In genomic region chr14:69090187-69090789, GRCh38 we compare ENCODE assay signal across 8 cellular contexts.
DNase-seq lines count a peak whose midpoint lies in the region; ATAC-seq, FAIRE-seq and TF ChIP-seq lines count a peak whose summit lies in the region.

No MANE protein-coding gene starts in this region.

- H3K36me3 Mint-ChIP-seq in activated T-cell treated with anti-CD3 and anti-CD28 coated beads, Interleukin-2, amount 50 U/mL, for 4 hours (ENCODE audit: insufficient read depth): peaks cover 32% of the 10 kb centered on the region
- H3K36me3 Mint-ChIP-seq in activated naive CD4-positive, alpha-beta T cell treated with anti-CD3 and anti-CD28 coated beads, Interleukin-2, amount 50 U/mL, for 72 hours: peaks cover 0 to 5% of the 10 kb centered on the region in 2 donors

- H3K27ac Mint-ChIP-seq in activated naive CD4-positive, alpha-beta T cell treated with anti-CD3 and anti-CD28 coated beads, Interleukin-2, amount 50 U/mL, for 72 hours: no peak overlapping the region

- peaks cover 6% of the 10 kb centered on the region for H3K4me1 Mint-ChIP-seq in activated T-cell treated with anti-CD3 and anti-CD28 coated beads, Interleukin-2, amount 50 U/mL, for 4 hours (ENCODE audit: low read depth)

- peak; percentile 62 for TF ChIP-seq CTCF in kidney (IDR thresholded peaks at IDR 0.05; ENCODE audit: borderline replicate concordance, extremely low read depth, insufficient read depth)
- TF ChIP-seq CTCF in tibial artery (IDR thresholded peaks at IDR 0.05): peak; percentile 52 to 60

- intact Hi-C loops in kidney (cut with DNase I): no loop called here
- intact Hi-C loops in tibial artery (cut with DNase I; ENCODE audit: low total_unique reads): no loop called here

- no peak for FAIRE-seq in kidney (lab: Jason Lieb, UNC)

- DNase-seq in activated T-cell treated with anti-CD3 and anti-CD28 coated beads, Interleukin-2, amount 50 U/mL, for 4 hours: peak; percentile 24
- DNase-seq in activated T-cell treated with anti-CD3 and anti-CD28 coated beads, Interleukin-2, amount 50 U/mL, for 1 hour: no peak
- DNase-seq in NCI-H1105 (lab: John Stamatoyannopoulos, UW) (peak; percentile 12), kidney (no peak), tibial artery (no peak), amygdala (lab: John Stamatoyannopoulos, UW) (no peak), MG63 (no peak)
- no peak for DNase-seq in activated naive CD4-positive, alpha-beta T cell treated with anti-CD3 and anti-CD28 coated beads, Interleukin-2, amount 50 U/mL, for 72 hours (ENCODE audit: low spot score in 2 of 2)

- no peak overlapping the region for H3K9ac ChIP-seq in kidney (ENCODE audit: low read length in 2 of 2)

- no peak overlapping the region for H3K4me3 ChIP-seq in kidney (ENCODE audit: low read length in 2 of 2)
- H3K4me3 ChIP-seq in tibial artery: no peak overlapping the region
- H3K4me3 ChIP-seq in MG63: no peak overlapping the region

- no peak overlapping the region for H3K27ac ChIP-seq in kidney (ENCODE audit: low read depth in 2 of 2, low read length in 2 of 2)
- peak overlapping the region; percentile 73 to 76 for H3K27ac ChIP-seq in tibial artery

- H3K36me3 ChIP-seq in kidney (ENCODE audit: control insufficient read depth in 1 of 2, insufficient read depth in 2 of 2, low read length in 2 of 2) (peaks cover 13 to 17% of the 10 kb centered on the region in 2 donors), tibial artery (peaks cover 9 to 18% (median 14%) of the 10 kb centered on the region in 3 donors), MG63 (no peaks in the 10 kb centered on the region; the same call in 1 of the 2 replicates)

- H3K27me3 Mint-ChIP-seq in activated T-cell treated with anti-CD3 and anti-CD28 coated beads, Interleukin-2, amount 50 U/mL, for 4 hours (ENCODE audit: low read depth): no peaks in the 10 kb centered on the region

- no peaks in the 10 kb centered on the region for H3K9me3 ChIP-seq in kidney (ENCODE audit: control insufficient read depth in 1 of 2, low read length in 2 of 2)
- H3K9me3 ChIP-seq in tibial artery: no peaks in the 10 kb centered on the region
- H3K9me3 ChIP-seq in MG63: no peaks in the 10 kb centered on the region

- peak in 1 of 2 donors; percentile 58 for ATAC-seq in activated T-cell treated with anti-CD3 and anti-CD28 coated beads, Interleukin-2, amount 50 U/mL, for 4 hours
- ATAC-seq in activated naive CD4-positive, alpha-beta T cell treated with anti-CD3 and anti-CD28 coated beads, Interleukin-2, amount 50 U/mL, for 72 hours: peak; percentile 59 to 61

- peaks cover 12 to 15% of the 10 kb centered on the region in 2 donors for H3K4me1 ChIP-seq in kidney (ENCODE audit: control insufficient read depth in 1 of 2, insufficient read depth in 1 of 2, low read depth in 1 of 2, low read length in 2 of 2)
- peaks cover 0 to 51% (median 34%) of the 10 kb centered on the region in 4 donors for H3K4me1 ChIP-seq in tibial artery

- no peaks in the 10 kb centered on the region for H3K9me3 Mint-ChIP-seq in activated T-cell treated with anti-CD3 and anti-CD28 coated beads, Interleukin-2, amount 50 U/mL, for 4 hours
- H3K9me3 Mint-ChIP-seq in activated naive CD4-positive, alpha-beta T cell treated with anti-CD3 and anti-CD28 coated beads, Interleukin-2, amount 50 U/mL, for 72 hours: no peaks in the 10 kb centered on the region

- no peaks in the 10 kb centered on the region for H3K27me3 ChIP-seq in tibial artery
- H3K27me3 ChIP-seq in MG63: no peaks in the 10 kb centered on the region

- H3K4me3 Mint-ChIP-seq in activated T-cell treated with anti-CD3 and anti-CD28 coated beads, Interleukin-2, amount 50 U/mL, for 4 hours: no peak overlapping the region

Comparison
In these comparisons a context has a peak if more than half of its experiments do, and no peak if none do; other contexts are left out.
1. DNase-seq: peak in activated T-cell treated with anti-CD3 and anti-CD28 coated beads, Interleukin-2, amount 50 U/mL, for 4 hours (single experiment) and NCI-H1105 (single experiment); none in activated T-cell treated with anti-CD3 and anti-CD28 coated beads, Interleukin-2, amount 50 U/mL, for 1 hour (single experiment), activated naive CD4-positive, alpha-beta T cell treated with anti-CD3 and anti-CD28 coated beads, Interleukin-2, amount 50 U/mL, for 72 hours (0 of 2), kidney (single experiment), tibial artery (0 of 2), amygdala (0 of 56) and MG63 (single experiment).
2. H3K27ac ChIP-seq: peak in tibial artery (2 of 2); none in kidney (0 of 2).